22 cellular contexts compared by ENCODE assay signal in the genomic region with DNA sequence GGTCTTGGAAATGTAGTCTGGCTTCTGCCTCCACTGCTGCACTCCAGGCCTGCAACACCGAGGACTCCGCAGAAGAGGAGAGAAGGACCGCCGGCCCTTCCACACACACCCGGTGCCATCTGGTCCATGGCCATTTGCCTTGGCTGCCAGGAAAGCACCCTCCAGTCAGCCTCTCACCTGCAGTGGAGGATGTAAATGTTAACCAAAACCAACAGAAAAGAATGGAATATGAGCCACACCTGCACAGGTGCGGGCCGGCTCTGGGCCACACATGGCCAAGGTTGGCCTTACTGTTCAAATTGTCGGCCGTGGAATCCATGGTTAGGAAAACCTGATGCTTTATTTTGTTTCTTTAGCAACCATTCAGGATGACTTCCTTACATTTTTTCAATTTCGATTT.
"Had no signal": no experiment of that assay in that cellular context is flagged by ENCODE, and none has a peak within 500 bp of the region (broad histone marks: within the 10 kb centered on the region; RNA-seq: fewer than 3 reads in every experiment).

No MANE protein-coding gene starts in this region.

- ATAC-seq: esophagus mucosa; gastroesophageal sphincter; left cardiac atrium; left ventricle myocardium superior; naive thymus-derived CD4-positive, alpha-beta T cell; psoas muscle; right lobe of liver had no signal

- H3K36me3 ChIP-seq: gastroesophageal sphincter, neutrophil, right lobe of liver, tibial artery, upper lobe of left lung, uterus had no signal

- H3K4me3 ChIP-seq: gastroesophageal sphincter, lung, psoas muscle, right lobe of liver, tibial artery, upper lobe of left lung, uterus had no signal

- H3K4me1 ChIP-seq: gastroesophageal sphincter, psoas muscle, right lobe of liver, tibial artery, uterus had no signal

- DNase-seq: cortex of kidney; effector memory CD4-positive, alpha-beta T cell; glutamatergic neuron; immature natural killer cell; kidney; left cardiac atrium; left ventricle myocardium superior; mesenchymal stem cell; midbrain; naive thymus-derived CD4-positive, alpha-beta T cell; nephron progenitor cell; psoas muscle; retina; right lobe of liver; stimulated activated CD4-positive, alpha-beta T cell treated with anti-CD3 and anti-CD28 coated beads, Interleukin-4, amount 100 ng/mL, for 24 hours; tibial artery; uterus had no signal

- H3K9me3 ChIP-seq: neutrophil, right lobe of liver, uterus had no signal
